Comparison of ENCODE assay signal across 9 cellular contexts in the genomic region with DNA sequence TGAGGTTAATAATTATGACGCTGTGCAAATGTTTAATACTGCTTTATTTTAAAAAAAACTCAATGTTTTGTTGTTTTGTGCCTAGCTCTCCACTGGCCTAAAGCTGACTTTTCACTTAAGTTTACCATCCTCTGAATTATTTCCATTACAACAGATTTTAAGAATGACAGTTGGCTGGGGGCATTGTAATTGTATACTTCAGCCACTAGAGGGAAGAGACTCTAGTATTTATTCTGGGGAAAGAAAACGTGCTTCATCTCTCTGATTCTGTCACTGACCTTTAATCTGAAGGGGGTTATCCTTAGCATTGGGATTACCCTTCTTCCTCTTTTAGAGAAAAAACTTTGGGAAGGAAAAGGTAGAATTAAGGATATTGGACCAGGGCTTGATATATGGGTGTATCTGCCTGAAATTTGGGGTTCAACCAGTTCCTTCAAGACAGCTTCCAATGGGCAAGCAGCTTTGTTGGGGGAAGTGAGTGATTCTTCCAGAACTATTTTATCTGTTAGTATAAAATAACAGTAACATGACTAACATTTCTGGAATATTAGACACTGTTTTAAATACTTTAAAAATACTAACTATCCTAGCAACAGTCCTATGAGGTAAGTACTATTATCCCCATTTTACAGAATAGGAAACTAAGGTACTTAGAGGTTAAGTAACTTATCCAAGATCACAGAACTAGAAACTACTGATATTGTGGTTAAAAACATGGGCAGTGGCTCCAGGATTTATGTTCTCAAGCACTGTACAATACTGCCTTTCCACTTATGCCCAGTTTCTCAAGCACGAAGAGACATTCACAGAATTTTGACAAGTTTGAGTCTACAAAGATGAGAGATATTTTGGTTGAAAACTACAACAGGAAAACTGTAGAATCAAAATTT.
A peak's percentile ranks its signal among the peaks of the same experiment; 100 is the strongest.
DNase-seq lines count a peak whose midpoint lies in the region; ATAC-seq, FAIRE-seq and TF ChIP-seq lines count a peak whose summit lies in the region.
"Had no signal": no experiment of that assay in that cellular context is flagged by ENCODE, and none has a peak within 500 bp of the region (broad histone marks: within the 10 kb centered on the region; RNA-seq: fewer than 3 reads in every experiment).

No MANE protein-coding gene starts in this region.

- H3K27ac ChIP-seq in keratinocyte (ENCODE audit: control insufficient read depth, insufficient read depth, low read length) = no peak overlapping the region
- H3K27ac ChIP-seq in uterus = no peak overlapping the region
- H3K27ac ChIP-seq: SJSA1 had no signal

- H3K4me3 ChIP-seq in NB4 (ENCODE audit: low read depth, low read length) = no peak overlapping the region
- no peak overlapping the region for H3K4me3 ChIP-seq in keratinocyte (ENCODE audit: control insufficient read depth in 2 of 3, extremely low read depth in 1 of 3, insufficient read depth in 2 of 3, low read depth in 1 of 3, low read length in 3 of 3)
- no peak overlapping the region for H3K4me3 ChIP-seq in uterus
- H3K4me3 ChIP-seq: SJSA1 had no signal

- H4K20me1 ChIP-seq in keratinocyte (ENCODE audit: control insufficient read depth, extremely low read depth, insufficient read depth, low read length) = no peaks in the 10 kb centered on the region

- no peak overlapping the region for H3K4me3 Mint-ChIP-seq in activated CD4-positive, alpha-beta T cell treated with anti-CD3 and anti-CD28 coated beads, Interleukin-2, amount 10 ng/mL, durations not matched to agents 7 days and 5 days

- CTCF ChIA-PET in activated CD4-positive, alpha-beta T cell treated with anti-CD3 and anti-CD28 coated beads, Interleukin-2, amount 10 ng/mL, durations not matched to agents 7 days and 5 days (lab: Charles Lee) = interaction anchor here (1.1 to 1.6 kb wide), 4 partner anchors 9 to 160 kb away, joined by 3 to 6 read pairs (median 3); no protein-coding TSS in a partner anchor

- ATAC-seq in GM19455 (IDR thresholded peaks at IDR 0.05; ENCODE audit: unreplicated experiment) = peak; percentile 80

- peak; percentile 73 for FAIRE-seq in keratinocyte (lab: Jason Lieb, UNC)

- H3K4me1 ChIP-seq in keratinocyte (ENCODE audit: control insufficient read depth, extremely low read depth, insufficient read depth, low read length) = peaks cover 36% of the 10 kb centered on the region
- H3K4me1 ChIP-seq in uterus = no peaks in the 10 kb centered on the region
- H3K4me1 ChIP-seq: SJSA1 had no signal

- H3K27ac Mint-ChIP-seq in activated CD4-positive, alpha-beta T cell treated with anti-CD3 and anti-CD28 coated beads, Interleukin-2, amount 10 ng/mL, durations not matched to agents 7 days and 5 days = no peak overlapping the region

- H3K79me2 ChIP-seq in keratinocyte (ENCODE audit: control insufficient read depth, insufficient read depth, low read length) = no peaks in the 10 kb centered on the region

- TF ChIP-seq CTCF in NB4 (IDR thresholded peaks at IDR 0.05; ENCODE audit: low read depth, low read length) (peak; percentile 52), keratinocyte (optimal IDR thresholded peaks at IDR 0.05 in 1 of 3, IDR thresholded peaks at IDR 0.05 in 1 of 3, conservative IDR thresholded peaks at IDR 0.05 in 1 of 3; ENCODE audit: extremely low read depth in 1 of 3, insufficient read depth in 2 of 3, low read length in 3 of 3) (peak in 2 of 3 experiments; percentile 66 to 73), uterus (IDR thresholded peaks at IDR 0.05) (peak; percentile 70 to 82 (median 78))

- H3K36me3 ChIP-seq in keratinocyte (ENCODE audit: control insufficient read depth in 2 of 2, extremely low read depth in 1 of 2, insufficient read depth in 2 of 2, low read length in 2 of 2) (no peaks in the 10 kb centered on the region), uterus (no peaks in the 10 kb centered on the region)
- H3K36me3 ChIP-seq: SJSA1 had no signal

- H3K9me3 Mint-ChIP-seq in activated CD4-positive, alpha-beta T cell treated with anti-CD3 and anti-CD28 coated beads, Interleukin-2, amount 10 ng/mL, durations not matched to agents 7 days and 5 days = no peaks in the 10 kb centered on the region

- H3K36me3 Mint-ChIP-seq in activated CD4-positive, alpha-beta T cell treated with anti-CD3 and anti-CD28 coated beads, Interleukin-2, amount 10 ng/mL, durations not matched to agents 7 days and 5 days (ENCODE audit: low read depth) = no peaks in the 10 kb centered on the region

- intact Hi-C loops in uterus (cut with DNase I; ENCODE audit: low total_unique reads) = no loop called here

- no peak overlapping the region for H2AFZ ChIP-seq in keratinocyte (ENCODE audit: control insufficient read depth, low read length)

- H3K9ac ChIP-seq in keratinocyte (ENCODE audit: control insufficient read depth, extremely low read depth, insufficient read depth, low read length) = no peak overlapping the region

- POLR2A ChIA-PET in activated CD4-positive, alpha-beta T cell treated with anti-CD3 and anti-CD28 coated beads, Interleukin-2, amount 10 ng/mL, durations not matched to agents 7 days and 5 days (lab: Charles Lee) = no interaction called here

- DNase-seq in D341Med (ENCODE audit: low spot score) (peak; percentile 33), NB4 (ENCODE audit: low read depth) (peak; percentile 18), astrocyte of the hippocampus (ENCODE audit: low read depth, low spot score) (peak; percentile 52), keratinocyte (ENCODE audit: low read depth, low spot score) (no peak), uterus (no peak), C1 segment of cervical spinal cord (lab: John Stamatoyannopoulos, UW) (no peak)
- DNase-seq in activated CD4-positive, alpha-beta T cell treated with anti-CD3 and anti-CD28 coated beads, Interleukin-2, amount 10 ng/mL, durations not matched to agents 7 days and 5 days = no peak

- no peaks in the 10 kb centered on the region for H3K27me3 ChIP-seq in keratinocyte (ENCODE audit: control insufficient read depth, extremely low read depth, insufficient read depth, low read length)
- no peaks in the 10 kb centered on the region for H3K27me3 ChIP-seq in uterus
- H3K27me3 ChIP-seq: SJSA1 had no signal

- no peaks in the 10 kb centered on the region for H3K9me3 ChIP-seq in keratinocyte (ENCODE audit: control insufficient read depth, low read depth, low read length)
- no peaks in the 10 kb centered on the region for H3K9me3 ChIP-seq in uterus
- H3K9me3 ChIP-seq: SJSA1 had no signal

- H3K9me1 ChIP-seq in keratinocyte (ENCODE audit: control insufficient read depth, extremely low read depth, insufficient read depth, low read length) = no peaks in the 10 kb centered on the region

- no peak for TF ChIP-seq POLR2A in NB4 (IDR thresholded peaks at IDR 0.05; ENCODE audit: extremely low read depth, insufficient read length)
- TF ChIP-seq POLR2A in uterus (IDR thresholded peaks at IDR 0.05) = no peak

- dilution Hi-C loops in keratinocyte (cut with MboI; ENCODE audit: extremely low pct_ligation_motif_present, low sequenced_read_pairs) = no loop called here

- no peak overlapping the region for H3K4me2 ChIP-seq in keratinocyte (ENCODE audit: control insufficient read depth, extremely low read depth, insufficient read depth, low read depth, low read length)

- peaks cover 7% of the 10 kb centered on the region for H3K4me1 Mint-ChIP-seq in activated CD4-positive, alpha-beta T cell treated with anti-CD3 and anti-CD28 coated beads, Interleukin-2, amount 10 ng/mL, durations not matched to agents 7 days and 5 days

- peaks cover 7% of the 10 kb centered on the region for H3K27me3 Mint-ChIP-seq in activated CD4-positive, alpha-beta T cell treated with anti-CD3 and anti-CD28 coated beads, Interleukin-2, amount 10 ng/mL, durations not matched to agents 7 days and 5 days

Comparison
In these comparisons a context has a peak if more than half of its experiments do, and no peak if none do; other contexts are left out.
1. DNase-seq: peak in D341Med (single experiment), NB4 (single experiment) and astrocyte of the hippocampus (single experiment); none in keratinocyte (single experiment), uterus (0 of 2), C1 segment of cervical spinal cord (0 of 14) and activated CD4-positive, alpha-beta T cell treated with anti-CD3 and anti-CD28 coated beads, Interleukin-2, amount 10 ng/mL, durations not matched to agents 7 days and 5 days (single experiment).
2. Peak in every context shown above with its lines, with median percentiles within 50 percentile points of each other: CTCF ChIP-seq.